In genomic region chr1:1471389-1472045, GRCh38 we compare ENCODE assay signal across 8 cellular contexts. TPM values are rescaled to one million over a fixed set of nuclear protein-coding genes. Genes with fewer than 3 reads are reported as not detected.
DNase-seq lines count a peak whose midpoint lies in the region; ATAC-seq and TF ChIP-seq lines count a peak whose summit lies in the region.

ATAD3B (plus strand) TSS chr1:1471765; CDS start chr1:1471885, 120 bp downstream.

- no peaks in the 10 kb centered on the region for H3K9me3 Mint-ChIP-seq in immature natural killer cell

- peak; percentile 71 for TF ChIP-seq POLR2A in GM18951 (IDR thresholded peaks at IDR 0.05; ENCODE audit: extremely low read depth, insufficient read depth, insufficient read length)

- H3K4me1 Mint-ChIP-seq in immature natural killer cell: peaks cover 11 to 30% of the 10 kb centered on the region in 2 donors

- peak within 1 kb of the TSS; percentile 83 to 97 (median 94) for H3K27ac Mint-ChIP-seq in immature natural killer cell

- H3K36me3 Mint-ChIP-seq in immature natural killer cell: no peaks in the 10 kb centered on the region

- ATAC-seq in HG03196 (IDR thresholded peaks at IDR 0.05; ENCODE audit: unreplicated experiment): peak; percentile 87

- DNase-seq in AG08396 (ENCODE audit: low spot score) (peak; percentile 97), NCI-H345 treated with DMSO at 0.1 percent for 48 hours (lab: John Stamatoyannopoulos, UW; ENCODE audit: unreplicated experiment) (peak; percentile 62), caudate nucleus (lab: John Stamatoyannopoulos, UW) (peak; percentile 22 to 97 (median 90)), immature natural killer cell (peak; percentile 87 to 88 (median 88)), smooth muscle cell of the brain vasculature (ENCODE audit: low read depth, low spot score) (peak; percentile 71)
- peak; percentile 77 to 84 (median 80) for DNase-seq in activated CD4-positive, CD25-positive, alpha-beta regulatory T cell (lab: John Stamatoyannopoulos, UW)

- H3K27me3 Mint-ChIP-seq in immature natural killer cell (ENCODE audit: low read depth in 3 of 3): peaks cover 3 to 20% (median 4%) of the 10 kb centered on the region in 3 donors

- peak within 1 kb of the TSS; percentile 84 to 94 (median 89) for H3K4me3 Mint-ChIP-seq in immature natural killer cell

- H3K27ac ChIP-seq in caudate nucleus (ENCODE audit: low read depth, low read length): peak within 1 kb of the TSS; percentile 71

- in situ Hi-C loops in GM18951 (cut with MboI; ENCODE audit: low sequenced_read_pairs, unreplicated experiment): no loop called here

RNA-seq across cellular contexts. Expression of gene ATAD3B, which starts in this region (rescaled TPM):
- polyA plus RNA-seq in immature natural killer cell: 1 to 10 TPM in 2 of 3 donors, under 1 TPM in 1; 0.39 to 5.0 (median 2.5) TPM

Comparison
In these comparisons a context has a peak if more than half of its experiments do, and no peak if none do; other contexts are left out.
1. Peak in every context shown above with its lines: DNase-seq, ATAC-seq and H3K27ac ChIP-seq.